ENCODE assay signal across 18 cellular contexts in genomic region chr12:100897240-100897639, GRCh38.
"Had no signal": no experiment of that assay in that cellular context is flagged by ENCODE, and none has a peak within 500 bp of the region (broad histone marks: within the 10 kb centered on the region; RNA-seq: fewer than 3 reads in every experiment).

No MANE protein-coding gene starts in this region.

- H3K4me1 ChIP-seq: colonic mucosa, esophagus squamous epithelium, left ventricle myocardium inferior, lower lobe of right lung, right atrium auricular region, suprapubic skin, thyroid gland had no signal

- ATAC-seq: left cardiac atrium; lower lobe of right lung; stimulated activated naive CD8-positive, alpha-beta T cell treated with anti-CD3 and anti-CD28 coated beads, Interleukin-15, Interleukin-2, amounts not matched to agents 100 U/mL and 50 U/mL, for 24 hours had no signal

- DNase-seq: colonic mucosa; dermis blood vessel endothelial cell; esophagus squamous epithelium; foreskin fibroblast; immature natural killer cell; left cardiac atrium; left ventricle myocardium inferior; lower lobe of right lung; mesenchymal stem cell; naive B cell; stimulated activated CD4-positive, alpha-beta T cell treated with anti-CD3 and anti-CD28 coated beads, Interleukin-2, amount 100 ng/mL, for 48 hours; stimulated activated naive CD8-positive, alpha-beta T cell treated with anti-CD3 and anti-CD28 coated beads, Interleukin-15, Interleukin-2, amounts not matched to agents 100 U/mL and 50 U/mL, for 24 hours had no signal

- H3K4me3 ChIP-seq: colonic mucosa, esophagus squamous epithelium, left ventricle myocardium inferior, lower lobe of right lung, right atrium auricular region, smooth muscle cell, suprapubic skin, thyroid gland had no signal

- H3K36me3 ChIP-seq: colonic mucosa, esophagus squamous epithelium, left ventricle myocardium inferior, lower lobe of right lung, right atrium auricular region, suprapubic skin, thyroid gland had no signal

- H3K27me3 ChIP-seq: colonic mucosa, esophagus squamous epithelium, right atrium auricular region, suprapubic skin, thyroid gland had no signal

- FAIRE-seq: keratinocyte, urothelium cell line had no signal

- H3K9me3 ChIP-seq: colonic mucosa, esophagus squamous epithelium, lower lobe of right lung, right atrium auricular region, suprapubic skin, thyroid gland had no signal

- H3K4me2 ChIP-seq: smooth muscle cell had no signal

- H3K27ac ChIP-seq: colonic mucosa, esophagus squamous epithelium, left ventricle myocardium inferior, lower lobe of right lung, right atrium auricular region, suprapubic skin, thyroid gland had no signal
